In genomic region chr6:42453649-42454427, GRCh38 we compare ENCODE assay signal across 1 cellular context.
TF ChIP-seq lines count a peak whose summit lies in the region.

No MANE protein-coding gene starts in this region.

TF ChIP-seq in HepG2, 621 proteins besides CTCF, POLR2A, EP300 and RAD21 (continued from another document):
- no peak for TF ChIP-seq ZBTB40 (IDR thresholded peaks at IDR 0.05)
- TF ChIP-seq ZBTB40 (CRISPR knock-in tag; IDR thresholded peaks at IDR 0.05): 0 out of 2 replicates have a peak, but pooled peaks have one; percentile 23
